Comparison of ENCODE assay signal across 8 cellular contexts in genomic region chr5:137753227-137753985, GRCh38. TPM values are rescaled to one million over a fixed set of nuclear protein-coding genes. Genes with fewer than 3 reads are reported as not detected.
A peak's percentile ranks its signal among the peaks of the same experiment; 100 is the strongest.
DNase-seq lines count a peak whose midpoint lies in the region; ATAC-seq lines count a peak whose summit lies in the region.

No MANE protein-coding gene starts in this region.

- H2AK5ac ChIP-seq in mesendoderm (ENCODE audit: low read length) = peak overlapping the region; percentile 88

- WGBS in ectodermal cell, 2 experiments = 0% methylated on average over 83 of the region's 83 CpGs
- WGBS in mesendoderm (ENCODE audit: extremely low coverage, insufficient coverage, low lambda C conversion rate) = no CpG with 5 or more reads among the region's 83 CpGs

- peak overlapping the region; percentile 100 for H3K56ac ChIP-seq in mesendoderm (ENCODE audit: low read length)

- H3K79me2 ChIP-seq in mesendoderm (ENCODE audit: control insufficient read depth, insufficient read depth, low read length) = peaks cover 38% of the 10 kb centered on the region

- peaks cover 4% of the 10 kb centered on the region for H3K79me1 ChIP-seq in mesendoderm (ENCODE audit: low read length)

- peak overlapping the region; percentile 95 for H3K23ac ChIP-seq in mesendoderm (ENCODE audit: low read length)

- DNase-seq in DMS 273 (lab: John Stamatoyannopoulos, UW; ENCODE audit: unreplicated experiment) = peak; percentile 63
- no peak for DNase-seq in DMS 273 treated with DMSO at 0.1 percent for 48 hours (lab: John Stamatoyannopoulos, UW)
- DNase-seq in activated CD4-positive, alpha-beta T cell treated with anti-CD3 and anti-CD28 coated beads, Interleukin-2, amount 50 U/mL, for 4 hours = peak; percentile 31 to 33
- no peak for DNase-seq in mesendoderm
- DNase-seq in GOT3 (lab: John Stamatoyannopoulos, UW) = no peak

- peak overlapping the region; percentile 94 for H2BK5ac ChIP-seq in mesendoderm (ENCODE audit: low read length)

- H2BK120ac ChIP-seq in mesendoderm (ENCODE audit: low read depth, low read length) = no peak overlapping the region

- H3K27me3 ChIP-seq in ectodermal cell (ENCODE audit: control insufficient read depth, insufficient read depth, low read length, poor library complexity, severe bottlenecking) (no peaks in the 10 kb centered on the region), mesendoderm (ENCODE audit: insufficient read depth, low read length, poor library complexity) (no peaks in the 10 kb centered on the region), stomach smooth muscle (ENCODE audit: control insufficient read depth in 1 of 2, insufficient read depth in 2 of 2, low read length in 2 of 2) (no peaks in the 10 kb centered on the region)

- H3K4me1 ChIP-seq in ectodermal cell (ENCODE audit: control insufficient read depth, insufficient read depth, low read length) (peaks cover 5% of the 10 kb centered on the region), mesendoderm (ENCODE audit: control insufficient read depth, low read depth, low read length) (no peaks in the 10 kb centered on the region), stomach smooth muscle (ENCODE audit: control insufficient read depth, insufficient read depth, low read length) (peaks cover 12% of the 10 kb centered on the region)

- H3K18ac ChIP-seq in mesendoderm (ENCODE audit: low read length) = peak overlapping the region; percentile 69

- H3K9ac ChIP-seq in mesendoderm (ENCODE audit: low read length) = peak overlapping the region; percentile 100
- peak overlapping the region; percentile 100 for H3K9ac ChIP-seq in stomach smooth muscle (ENCODE audit: low read length in 2 of 2)

- no peaks in the 10 kb centered on the region for H3K9me3 ChIP-seq in ectodermal cell (ENCODE audit: control insufficient read depth, low read length)
- no peaks in the 10 kb centered on the region for H3K9me3 ChIP-seq in stomach smooth muscle (ENCODE audit: control insufficient read depth in 2 of 2, low read length in 2 of 2)

- peak overlapping the region; percentile 89 for H3K4ac ChIP-seq in mesendoderm (ENCODE audit: low read depth, low read length)

- no peaks in the 10 kb centered on the region for H3K36me3 ChIP-seq in ectodermal cell (ENCODE audit: control insufficient read depth, insufficient read depth, low read length)
- peaks cover 2% of the 10 kb centered on the region for H3K36me3 ChIP-seq in mesendoderm (ENCODE audit: control insufficient read depth, insufficient read depth, low read length)
- no peaks in the 10 kb centered on the region for H3K36me3 ChIP-seq in stomach smooth muscle (ENCODE audit: control insufficient read depth in 2 of 2, insufficient read depth in 2 of 2, low read length in 2 of 2)

- H3K4me3 ChIP-seq in ectodermal cell (ENCODE audit: insufficient read depth, low read depth, low read length) = peak overlapping the region; percentile 98
- H3K4me3 ChIP-seq in mesendoderm (ENCODE audit: low read length) = peak overlapping the region; percentile 98
- H3K4me3 ChIP-seq in stomach smooth muscle (ENCODE audit: low read length in 2 of 2) = peak overlapping the region; percentile 94 to 96

- peak overlapping the region; percentile 100 for H3K27ac ChIP-seq in ectodermal cell (ENCODE audit: insufficient read depth, low read depth, low read length, poor library complexity, severe bottlenecking)
- peak overlapping the region; percentile 86 for H3K27ac ChIP-seq in mesendoderm (ENCODE audit: low read depth, low read length)
- H3K27ac ChIP-seq in stomach smooth muscle (ENCODE audit: low read length) = peak overlapping the region; percentile 100

- no peak overlapping the region for H4K8ac ChIP-seq in mesendoderm (ENCODE audit: low read depth, low read length)

- peak overlapping the region; percentile 34 for H4K5ac ChIP-seq in mesendoderm (ENCODE audit: low read length)

- H3K4me2 ChIP-seq in mesendoderm (ENCODE audit: low read length) = peak overlapping the region; percentile 6

- no peak overlapping the region for H2BK15ac ChIP-seq in mesendoderm (replicated peaks; ENCODE audit: low read depth)

- ATAC-seq in HG03432 (IDR thresholded peaks at IDR 0.05; ENCODE audit: unreplicated experiment) = peak; percentile 7

RNA-seq across cellular contexts. Expression of gene HNRNPA0, which starts 0.8 kb away (rescaled TPM):
- polyA plus RNA-seq in ectodermal cell (2013, experiment 1 of 4) = 123 TPM
- polyA plus RNA-seq in ectodermal cell (2013, experiment 2 of 4) = 128 TPM
- 78.3 TPM for polyA plus RNA-seq in ectodermal cell (2013, experiment 3 of 4)
- polyA plus RNA-seq in ectodermal cell (2013, experiment 4 of 4) = 85.6 TPM
- 60.8 TPM for polyA plus RNA-seq in mesendoderm (2013, experiment 1 of 2)
- polyA plus RNA-seq in mesendoderm (2013, experiment 2 of 2) = 60.2 TPM

RNA-seq across cellular contexts. Expression of gene KLHL3, which starts 17.5 kb away (rescaled TPM):
- 11.2 TPM for polyA plus RNA-seq in ectodermal cell (2013, experiment 1 of 4)
- 10.5 TPM for polyA plus RNA-seq in ectodermal cell (2013, experiment 2 of 4)
- 9.5 TPM for polyA plus RNA-seq in ectodermal cell (2013, experiment 3 of 4)
- polyA plus RNA-seq in ectodermal cell (2013, experiment 4 of 4) = 8.9 TPM
- polyA plus RNA-seq in mesendoderm (2013, experiment 1 of 2) = 2.2 TPM
- 2.1 TPM for polyA plus RNA-seq in mesendoderm (2013, experiment 2 of 2)

Comparison
In these comparisons a context has a peak if more than half of its experiments do, and no peak if none do; other contexts are left out.
1. DNase-seq: peak in DMS 273 (single experiment) and activated CD4-positive, alpha-beta T cell treated with anti-CD3 and anti-CD28 coated beads, Interleukin-2, amount 50 U/mL, for 4 hours (2 of 2); none in DMS 273 treated with DMSO at 0.1 percent for 48 hours (single experiment), mesendoderm (single experiment) and GOT3 (single experiment).
2. Peak in every context shown above with its lines, with median percentiles within 50 percentile points of each other: H3K27ac ChIP-seq and H3K4me3 ChIP-seq.